Comparison of ENCODE assay signal across 8 cellular contexts in genomic region chr17:14308965-14309879, GRCh38. TPM values are rescaled to one million over a fixed set of nuclear protein-coding genes. Genes with fewer than 3 reads are reported as not detected.
DNase-seq lines count a peak whose midpoint lies in the region; ATAC-seq, FAIRE-seq and TF ChIP-seq lines count a peak whose summit lies in the region.

No MANE protein-coding gene starts in this region.

- no peak overlapping the region for H2BK15ac ChIP-seq in mesendoderm (replicated peaks; ENCODE audit: low read depth)

- H3K9me3 Mint-ChIP-seq in HFFc6 = no peaks in the 10 kb centered on the region

- H3K79me2 ChIP-seq in mesendoderm (ENCODE audit: control insufficient read depth, insufficient read depth, low read length) = peaks cover 14% of the 10 kb centered on the region

- peak overlapping the region; percentile 47 for H2BK120ac ChIP-seq in mesendoderm (ENCODE audit: low read depth, low read length)

- DNase-seq in CD1c-positive myeloid dendritic cell (ENCODE audit: extremely low spot score) = peak; percentile 90
- peak; percentile 90 for DNase-seq in HFFc6
- DNase-seq in NCI-H524 treated with DMSO at 0.1 percent for 48 hours (lab: John Stamatoyannopoulos, UW) = peak; percentile 81
- DNase-seq in activated CD8-positive, alpha-beta memory T cell treated with anti-CD3 and anti-CD28 coated beads, Interleukin-2, amount 50 U/mL, for 48 hours = peak; percentile 95
- DNase-seq in mesendoderm = peak; percentile 99
- peak; percentile 79 to 92 (median 83) for DNase-seq in stimulated activated CD4-positive, alpha-beta T cell treated with anti-CD3 and anti-CD28 coated beads, TNF-alpha, amount 100 ng/mL, for 24 hours (ENCODE audit: low read depth in 3 of 3)

- H3K4ac ChIP-seq in mesendoderm (ENCODE audit: low read depth, low read length) = peak overlapping the region; percentile 89

- peaks cover 20% of the 10 kb centered on the region for H3K4me1 ChIP-seq in mesendoderm (ENCODE audit: control insufficient read depth, low read depth, low read length)

- H3K4me3 Mint-ChIP-seq in HFFc6 = peak overlapping the region; percentile 84

- no peaks in the 10 kb centered on the region for H3K27me3 ChIP-seq in mesendoderm (ENCODE audit: insufficient read depth, low read length, poor library complexity)

- ATAC-seq in GM19467 (IDR thresholded peaks at IDR 0.05; ENCODE audit: unreplicated experiment) = no peak

- H3K4me3 ChIP-seq in mesendoderm (ENCODE audit: low read length) = peak overlapping the region; percentile 55

- peak overlapping the region; percentile 91 for H3K56ac ChIP-seq in mesendoderm (ENCODE audit: low read length)

- WGBS in mesendoderm (ENCODE audit: extremely low coverage, insufficient coverage, low lambda C conversion rate) = no CpG with 5 or more reads among the region's 71 CpGs

- peaks cover 36% of the 10 kb centered on the region for H3K36me3 Mint-ChIP-seq in HFFc6 (ENCODE audit: low read depth)

- H4K5ac ChIP-seq in mesendoderm (ENCODE audit: low read length) = no peak overlapping the region

- H4K8ac ChIP-seq in mesendoderm (ENCODE audit: low read depth, low read length) = no peak overlapping the region

- no peak overlapping the region for H2AK5ac ChIP-seq in mesendoderm (ENCODE audit: low read length)

- TF ChIP-seq CTCF in HFFc6 (IDR thresholded peaks at IDR 0.05) = no peak; the same call in 1 of the 2 replicates

- H3K4me2 ChIP-seq in mesendoderm (ENCODE audit: low read length) = peak overlapping the region; percentile 86

- peak overlapping the region; percentile 30 for H2BK5ac ChIP-seq in mesendoderm (ENCODE audit: low read length)

- no peaks in the 10 kb centered on the region for H3K36me3 ChIP-seq in mesendoderm (ENCODE audit: control insufficient read depth, insufficient read depth, low read length)

- peak overlapping the region; percentile 85 for H3K9ac ChIP-seq in mesendoderm (ENCODE audit: low read length)

- H3K4me1 Mint-ChIP-seq in HFFc6 (ENCODE audit: low read depth) = peaks cover 56% of the 10 kb centered on the region

- H3K27ac Mint-ChIP-seq in HFFc6 = peak overlapping the region; percentile 86

- FAIRE-seq in endometrium (lab: Jason Lieb, UNC) = peak; percentile 45

- H3K79me1 ChIP-seq in mesendoderm (ENCODE audit: low read length) = peaks cover 10% of the 10 kb centered on the region

- H3K27me3 Mint-ChIP-seq in HFFc6 (ENCODE audit: insufficient read depth) = peaks cover 4% of the 10 kb centered on the region

- H3K23ac ChIP-seq in mesendoderm (ENCODE audit: low read length) = peak overlapping the region; percentile 18

- peak overlapping the region; percentile 71 for H3K18ac ChIP-seq in mesendoderm (ENCODE audit: low read length)

- H3K27ac ChIP-seq in mesendoderm (ENCODE audit: low read depth, low read length) = peak overlapping the region; percentile 69

RNA-seq across cellular contexts. Expression of gene HS3ST3B1, which starts 8.3 kb away (rescaled TPM):
- total RNA-seq in HFFc6 (2021; fragmentation: NEBNext Ultra II Directional; extraction: Animal tissue kit (Norgen Biotek cat#: 25700)) = 10 to 100 TPM; 18.3 to 24.6 (median 22.3) TPM
- 2.8 TPM for polyA plus RNA-seq in mesendoderm (2013, experiment 1 of 2)
- 2.8 TPM for polyA plus RNA-seq in mesendoderm (2013, experiment 2 of 2)
